1 cellular context compared by ENCODE assay signal in the genomic region with DNA sequence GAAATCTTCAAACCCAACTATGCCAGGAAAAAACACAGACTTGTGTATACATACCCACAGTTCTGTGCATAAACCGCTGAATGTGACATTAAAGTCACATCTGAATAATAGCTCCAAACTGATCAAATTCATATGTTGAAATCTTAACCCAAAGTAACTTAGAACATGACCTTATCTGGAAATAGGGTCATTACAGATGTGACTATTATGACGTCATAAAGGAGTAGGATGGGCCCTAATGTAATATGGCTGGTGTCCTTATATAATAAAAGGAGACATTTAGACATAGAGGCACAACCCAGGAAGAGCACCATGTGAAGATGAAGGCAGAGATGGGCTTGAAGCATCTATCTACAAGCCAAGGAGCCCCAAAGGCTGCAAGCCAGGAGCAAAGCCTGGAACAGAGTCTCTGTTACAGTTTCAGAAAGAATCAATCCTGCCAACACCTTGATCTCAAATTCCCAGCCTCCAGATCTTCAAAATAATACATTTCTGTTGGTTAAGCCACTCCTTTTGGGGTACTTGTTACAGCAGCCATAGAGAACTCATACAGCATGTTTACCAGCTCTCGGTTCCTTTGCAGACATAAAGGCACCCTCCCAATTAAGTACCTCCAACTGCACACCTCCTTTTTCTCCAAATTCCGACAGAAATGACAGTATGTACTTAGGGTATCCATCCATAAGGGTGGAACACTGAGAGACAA.
TF ChIP-seq lines count a peak whose summit lies in the region.

No MANE protein-coding gene starts in this region.

TF ChIP-seq in HepG2, 621 proteins besides CTCF, POLR2A, EP300 and RAD21:
- TF ChIP-seq, protein P1, sequence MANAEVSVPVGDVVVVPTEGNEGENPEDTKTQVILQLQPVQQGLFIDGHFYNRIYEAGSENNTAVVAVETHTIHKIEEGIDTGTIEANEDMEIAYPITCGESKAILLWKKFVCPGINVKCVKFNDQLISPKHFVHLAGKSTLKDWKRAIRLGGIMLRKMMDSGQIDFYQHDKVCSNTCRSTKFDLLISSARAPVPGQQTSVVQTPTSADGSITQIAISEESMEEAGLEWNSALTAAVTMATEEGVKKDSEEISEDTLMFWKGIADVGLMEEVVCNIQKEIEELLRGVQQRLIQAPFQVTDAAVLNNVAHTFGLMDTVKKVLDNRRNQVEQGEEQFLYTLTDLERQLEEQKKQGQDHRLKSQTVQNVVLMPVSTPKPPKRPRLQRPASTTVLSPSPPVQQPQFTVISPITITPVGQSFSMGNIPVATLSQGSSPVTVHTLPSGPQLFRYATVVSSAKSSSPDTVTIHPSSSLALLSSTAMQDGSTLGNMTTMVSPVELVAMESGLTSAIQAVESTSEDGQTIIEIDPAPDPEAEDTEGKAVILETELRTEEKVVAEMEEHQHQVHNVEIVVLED (CRISPR knock-in tag; IDR thresholded peaks at IDR 0.05; ENCODE audit: borderline replicate concordance), result no peak
- peak; percentile 99 for TF ChIP-seq ATF7 (IDR thresholded peaks at IDR 0.05)
- no peak for TF ChIP-seq ATF7 (CRISPR knock-in tag; IDR thresholded peaks at IDR 0.05)
- TF ChIP-seq ZFP36L2 (CRISPR knock-in tag; IDR thresholded peaks at IDR 0.05), result no peak
- TF ChIP-seq NR3C1 (CRISPR knock-in tag; IDR thresholded peaks at IDR 0.05), result no peak
- peak; percentile 57; the same call in 1 of the 2 replicates for TF ChIP-seq ZNF12 (CRISPR knock-in tag; IDR thresholded peaks at IDR 0.05)
- TF ChIP-seq ZNF564 (CRISPR knock-in tag; IDR thresholded peaks at IDR 0.05), result no peak
- TF ChIP-seq, protein P2, sequence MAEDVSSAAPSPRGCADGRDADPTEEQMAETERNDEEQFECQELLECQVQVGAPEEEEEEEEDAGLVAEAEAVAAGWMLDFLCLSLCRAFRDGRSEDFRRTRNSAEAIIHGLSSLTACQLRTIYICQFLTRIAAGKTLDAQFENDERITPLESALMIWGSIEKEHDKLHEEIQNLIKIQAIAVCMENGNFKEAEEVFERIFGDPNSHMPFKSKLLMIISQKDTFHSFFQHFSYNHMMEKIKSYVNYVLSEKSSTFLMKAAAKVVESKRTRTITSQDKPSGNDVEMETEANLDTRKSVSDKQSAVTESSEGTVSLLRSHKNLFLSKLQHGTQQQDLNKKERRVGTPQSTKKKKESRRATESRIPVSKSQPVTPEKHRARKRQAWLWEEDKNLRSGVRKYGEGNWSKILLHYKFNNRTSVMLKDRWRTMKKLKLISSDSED (CRISPR knock-in tag; IDR thresholded peaks at IDR 0.05), result no peak
- peak; percentile 98 for TF ChIP-seq CREB1 (IDR thresholded peaks at IDR 0.05)
- TF ChIP-seq CREB1 (CRISPR knock-in tag; IDR thresholded peaks at IDR 0.05), result no peak
- TF ChIP-seq PAWR (CRISPR knock-in tag; IDR thresholded peaks at IDR 0.05; ENCODE audit: borderline replicate concordance), result no peak
- no peak for TF ChIP-seq ZFP37 (CRISPR knock-in tag; IDR thresholded peaks at IDR 0.05; ENCODE audit: borderline replicate concordance)
- no peak for TF ChIP-seq PRMT3 (CRISPR knock-in tag; IDR thresholded peaks at IDR 0.05; ENCODE audit: borderline replicate concordance, low read depth)
TF ChIP-seq in HepG2: peak in this region for 3.
